In the genomic region with DNA sequence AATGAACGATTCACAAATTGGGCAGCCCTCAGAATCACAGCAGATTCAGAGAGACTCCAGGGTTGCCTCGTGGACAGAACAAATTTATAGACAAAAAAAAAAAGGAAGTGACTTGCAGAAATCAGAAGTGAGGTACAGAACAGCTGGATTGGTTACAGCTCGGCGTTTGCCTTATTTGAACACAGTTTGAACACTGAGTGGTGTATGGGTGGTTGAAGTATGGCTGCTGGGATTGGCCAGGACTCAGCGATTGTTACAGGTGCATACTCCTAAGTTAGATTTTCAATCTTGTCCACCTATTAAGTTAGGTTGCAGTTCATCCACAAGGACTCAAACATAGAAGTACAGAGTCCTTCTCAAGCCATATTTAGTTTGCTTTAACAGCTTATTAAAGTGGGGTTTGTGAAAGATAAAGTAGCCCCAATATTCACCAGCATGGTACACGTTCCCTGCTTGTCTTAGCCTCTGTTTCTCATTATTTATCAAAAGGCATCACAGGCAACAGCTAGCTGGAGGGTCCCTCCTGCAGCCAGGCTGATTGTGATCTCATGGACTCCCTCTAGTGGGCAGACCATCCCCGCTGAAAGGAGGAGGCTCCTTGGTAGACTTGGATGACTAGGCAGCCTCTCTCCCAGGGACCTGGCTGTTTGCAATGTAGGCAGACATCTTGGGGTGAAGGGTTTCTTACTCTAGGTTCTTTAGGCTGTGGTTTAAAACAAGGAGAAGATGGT, we compare ENCODE assay signal across 8 cellular contexts. TPM values are rescaled to one million over a fixed set of nuclear protein-coding genes. Genes with fewer than 3 reads are reported as not detected.
A peak's percentile ranks its signal among the peaks of the same experiment; 100 is the strongest.
DNase-seq lines count a peak whose midpoint lies in the region; ATAC-seq and TF ChIP-seq lines count a peak whose summit lies in the region.

No MANE protein-coding gene starts in this region.

- DNase-seq in CD1c-positive myeloid dendritic cell (ENCODE audit: extremely low spot score) = peak; percentile 14
- peak; percentile 27 for DNase-seq in NCI-H2196 treated with DMSO at 0.1 percent for 48 hours (lab: John Stamatoyannopoulos, UW; ENCODE audit: unreplicated experiment)
- DNase-seq in activated CD8-positive, alpha-beta memory T cell treated with anti-CD3 and anti-CD28 coated beads, Interleukin-2, amount 50 U/mL, for 4 hours = peak; percentile 31
- peak; percentile 48 to 80 for DNase-seq in foreskin fibroblast
- DNase-seq in ovary = peak; percentile 51 to 79 (median 70)

- H3K36me3 ChIP-seq in ovary = no peaks in the 10 kb centered on the region

- no peaks in the 10 kb centered on the region for H3K4me1 ChIP-seq in ovary (ENCODE audit: insufficient read depth)

- H3K9me3 ChIP-seq in ovary = no peaks in the 10 kb centered on the region

- no peak overlapping the region for H3K4me3 ChIP-seq in foreskin fibroblast (ENCODE audit: low read depth in 1 of 2, low read length in 2 of 2)
- H3K4me3 ChIP-seq in ovary = no peak overlapping the region

- WGBS in ovary, 3 donors = 44 to 54% (median 53%) methylated on average over 7 of the region's 7 CpGs

- H3K27ac ChIP-seq in ovary = no peak overlapping the region

- TF ChIP-seq CTCF in foreskin fibroblast (IDR thresholded peaks at IDR 0.05; ENCODE audit: low read depth, low read length) (peak; percentile 80), ovary (IDR thresholded peaks at IDR 0.05) (peak; percentile 28 to 57 (median 47))

- no peak for TF ChIP-seq POLR2A in ovary (IDR thresholded peaks at IDR 0.05)

- intact Hi-C loops in ovary (cut with DNase I) = loop anchor here in 1 of 4 donors (5.0 kb wide), 1 partner anchor 66 kb away; no protein-coding TSS in a partner anchor

- ATAC-seq in GM21786 (IDR thresholded peaks at IDR 0.05; ENCODE audit: unreplicated experiment) (peak; percentile 50), HG03135 (IDR thresholded peaks at IDR 0.05; ENCODE audit: unreplicated experiment) (no peak), GM21381 (IDR thresholded peaks at IDR 0.05; ENCODE audit: unreplicated experiment) (no peak)

- no peak for TF ChIP-seq EP300 in ovary (IDR thresholded peaks at IDR 0.05)

- no peaks in the 10 kb centered on the region for H3K27me3 ChIP-seq in ovary

RNA-seq across cellular contexts. Expression of gene ALDH1L1, which starts 17.6 kb away (rescaled TPM):
- total RNA-seq in ovary = 10 to 100 TPM; 24.6 to 85.5 (median 48.8) TPM
- 10 to 100 TPM in 1 of 2 donors, 1 to 10 TPM in 1; 8.3 to 45.1 TPM for polyA plus RNA-seq in ovary

Comparison
In these comparisons a context has a peak if more than half of its experiments do, and no peak if none do; other contexts are left out.
1. DNase-seq: peak in every context shown above with its lines; median percentile 70 in ovary; 64 in foreskin fibroblast; 31 in activated CD8-positive, alpha-beta memory T cell treated with anti-CD3 and anti-CD28 coated beads, Interleukin-2, amount 50 U/mL, for 4 hours; 27 in NCI-H2196 treated with DMSO at 0.1 percent for 48 hours; 14 in CD1c-positive myeloid dendritic cell.